In the genomic region with DNA sequence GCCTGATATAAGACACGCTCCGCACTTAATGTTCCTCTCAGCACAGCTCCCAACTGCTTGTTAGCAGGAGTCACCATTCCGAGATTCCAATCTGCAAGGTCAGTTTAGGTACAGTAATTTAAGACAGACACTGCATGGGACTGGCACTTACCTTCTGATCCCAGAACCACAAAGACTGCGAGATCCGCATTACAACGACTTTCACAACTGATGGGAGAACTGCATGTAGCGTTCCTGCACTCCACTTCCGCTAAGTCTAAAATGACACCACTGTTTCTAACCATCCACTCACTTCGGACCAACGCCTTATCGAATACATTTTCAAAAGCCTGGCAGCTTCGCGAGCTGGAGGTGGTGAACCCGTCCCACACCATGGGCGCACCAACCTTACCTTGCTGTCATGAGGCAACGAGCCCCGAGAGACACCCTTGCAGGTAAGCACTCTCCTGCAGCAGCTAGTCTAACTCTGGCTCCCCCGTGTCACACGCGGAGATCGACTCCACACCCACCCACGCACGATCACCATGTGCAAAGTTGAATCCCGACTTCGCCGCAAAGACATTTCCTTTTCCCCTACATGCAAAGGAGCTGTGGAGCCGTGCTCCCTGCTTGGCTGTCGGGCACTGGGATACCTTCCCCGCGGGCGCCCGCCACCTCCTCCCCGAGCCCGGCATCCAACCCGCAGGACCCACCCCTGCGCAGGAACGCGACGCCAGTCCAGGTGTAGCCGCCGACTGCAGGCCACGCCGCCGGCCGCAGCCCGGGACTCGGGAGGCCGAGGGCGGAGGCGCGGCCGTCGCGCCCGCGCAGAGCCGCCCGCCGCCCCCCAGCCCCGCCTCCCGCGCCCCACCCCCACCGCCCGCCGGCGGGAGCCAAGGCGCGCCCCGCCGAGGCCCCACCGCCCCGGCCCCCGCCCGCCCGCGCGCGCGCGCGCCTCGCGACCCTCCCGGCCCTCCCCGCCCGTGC, we compare ENCODE assay signal across 1 cellular context.
A peak's percentile ranks its signal among the peaks of the same experiment; 100 is the strongest.
TF ChIP-seq lines count a peak whose summit lies in the region.

No MANE protein-coding gene starts in this region.

TF ChIP-seq in SK-N-SH, 30 proteins besides CTCF, POLR2A, EP300 and RAD21:
- TF ChIP-seq, protein P1, sequence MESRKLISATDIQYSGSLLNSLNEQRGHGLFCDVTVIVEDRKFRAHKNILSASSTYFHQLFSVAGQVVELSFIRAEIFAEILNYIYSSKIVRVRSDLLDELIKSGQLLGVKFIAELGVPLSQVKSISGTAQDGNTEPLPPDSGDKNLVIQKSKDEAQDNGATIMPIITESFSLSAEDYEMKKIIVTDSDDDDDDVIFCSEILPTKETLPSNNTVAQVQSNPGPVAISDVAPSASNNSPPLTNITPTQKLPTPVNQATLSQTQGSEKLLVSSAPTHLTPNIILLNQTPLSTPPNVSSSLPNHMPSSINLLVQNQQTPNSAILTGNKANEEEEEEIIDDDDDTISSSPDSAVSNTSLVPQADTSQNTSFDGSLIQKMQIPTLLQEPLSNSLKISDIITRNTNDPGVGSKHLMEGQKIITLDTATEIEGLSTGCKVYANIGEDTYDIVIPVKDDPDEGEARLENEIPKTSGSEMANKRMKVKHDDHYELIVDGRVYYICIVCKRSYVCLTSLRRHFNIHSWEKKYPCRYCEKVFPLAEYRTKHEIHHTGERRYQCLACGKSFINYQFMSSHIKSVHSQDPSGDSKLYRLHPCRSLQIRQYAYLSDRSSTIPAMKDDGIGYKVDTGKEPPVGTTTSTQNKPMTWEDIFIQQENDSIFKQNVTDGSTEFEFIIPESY (IDR thresholded peaks at IDR 0.05; ENCODE audit: borderline replicate concordance, low read depth): no peak
- no peak for TF ChIP-seq TAF1 (IDR thresholded peaks at IDR 0.05; ENCODE audit: borderline replicate concordance, low read depth, low read length)
- peak; percentile 44 for TF ChIP-seq NRF1 (IDR thresholded peaks at IDR 0.05; ENCODE audit: low read depth, low read length)
- no peak; the same call in 1 of the 2 replicates for TF ChIP-seq SIN3A (IDR thresholded peaks at IDR 0.05; ENCODE audit: borderline replicate concordance, low read depth, low read length)
- no peak for TF ChIP-seq FOXJ3 (CRISPR knock-in tag; IDR thresholded peaks at IDR 0.05)
- TF ChIP-seq, protein P2, sequence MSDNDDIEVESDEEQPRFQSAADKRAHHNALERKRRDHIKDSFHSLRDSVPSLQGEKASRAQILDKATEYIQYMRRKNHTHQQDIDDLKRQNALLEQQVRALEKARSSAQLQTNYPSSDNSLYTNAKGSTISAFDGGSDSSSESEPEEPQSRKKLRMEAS (IDR thresholded peaks at IDR 0.05; ENCODE audit: low read depth): peak; percentile 12; the same call in 1 of the 2 replicates
- no peak for TF ChIP-seq ELF1 (IDR thresholded peaks at IDR 0.05)
TF ChIP-seq in SK-N-SH: peak in this region for 2.
